ENCODE assay signal across 8 cellular contexts in genomic region chr10:5291501-5292195, GRCh38.
DNase-seq lines count a peak whose midpoint lies in the region; FAIRE-seq and TF ChIP-seq lines count a peak whose summit lies in the region.

No MANE protein-coding gene starts in this region.

- no peak overlapping the region for H3K4me3 ChIP-seq in lower leg skin (ENCODE audit: low read depth, poor library complexity, severe bottlenecking)

- POLR2A ChIA-PET in MCF 10A (lab: Yijun Ruan, JAX), result interaction anchor here (0.6 to 1.1 kb wide), 5 partner anchors 10 to 1181 kb away, joined by 3 read pairs; no protein-coding TSS in a partner anchor

- CTCF ChIA-PET in MCF 10A (lab: Yijun Ruan, JAX), result interaction anchor here (0.6 to 1.1 kb wide), 5 partner anchors 54 to 477 kb away, joined by 3 to 5 read pairs (median 3); no protein-coding TSS in a partner anchor

- TF ChIP-seq CTCF in AG09319 (IDR thresholded peaks at IDR 0.05; ENCODE audit: low read depth, low read length), result no peak
- no peak for TF ChIP-seq CTCF in MCF 10A (IDR thresholded peaks at IDR 0.05; ENCODE audit: unreplicated experiment)
- no peak for TF ChIP-seq CTCF in lower leg skin (IDR thresholded peaks at IDR 0.05)
- no peak for TF ChIP-seq CTCF in D721Med (IDR thresholded peaks at IDR 0.05; ENCODE audit: insufficient read depth, missing control alignments)

- peaks cover 62% of the 10 kb centered on the region for H3K4me1 Mint-ChIP-seq in T-helper 1 cell treated with Interleukin-12 subunit alpha and Interleukin-12 subunit beta and Interleukin-4 antibody, amounts not matched to agents 30 μg/mL and 1 μg/mL, for 36 hours (ENCODE audit: low read depth)
- peaks cover 38% of the 10 kb centered on the region for H3K4me1 Mint-ChIP-seq in MCF 10A (ENCODE audit: insufficient read depth, unreplicated experiment)

- peak overlapping the region; percentile 98 for H3K27ac Mint-ChIP-seq in T-helper 1 cell treated with Interleukin-12 subunit alpha and Interleukin-12 subunit beta and Interleukin-4 antibody, amounts not matched to agents 30 μg/mL and 1 μg/mL, for 36 hours
- peak overlapping the region; percentile 96 for H3K27ac Mint-ChIP-seq in MCF 10A (ENCODE audit: low read depth, unreplicated experiment)

- WGBS in lower leg skin, 2 donors, result 36% methylated on average over 13 of the region's 13 CpGs

- H3K4me3 Mint-ChIP-seq in T-helper 1 cell treated with Interleukin-12 subunit alpha and Interleukin-12 subunit beta and Interleukin-4 antibody, amounts not matched to agents 30 μg/mL and 1 μg/mL, for 36 hours, result peak overlapping the region; percentile 95
- peak overlapping the region; percentile 48 for H3K4me3 Mint-ChIP-seq in MCF 10A (ENCODE audit: unreplicated experiment)

- peaks cover 39% of the 10 kb centered on the region for H3K36me3 Mint-ChIP-seq in T-helper 1 cell treated with Interleukin-12 subunit alpha and Interleukin-12 subunit beta and Interleukin-4 antibody, amounts not matched to agents 30 μg/mL and 1 μg/mL, for 36 hours (ENCODE audit: low read depth)
- H3K36me3 Mint-ChIP-seq in MCF 10A (ENCODE audit: insufficient read depth, unreplicated experiment), result peaks cover 10% of the 10 kb centered on the region

- DNase-seq in AG09319 (ENCODE audit: extremely low read depth, low read depth), result peak; percentile 56
- DNase-seq in HPDE6-E6E7 (ENCODE audit: extremely low spot score), result peak; percentile 49
- peak; percentile 98 for DNase-seq in MCF 10A (ENCODE audit: unreplicated experiment)
- peak; percentile 86 to 93 for DNase-seq in lower leg skin (ENCODE audit: low spot score in 2 of 2)
- peak; percentile 63 for DNase-seq in stromal cell of bone marrow (ENCODE audit: low read depth)
- no peak for DNase-seq in occipital lobe (lab: John Stamatoyannopoulos, UW)
- DNase-seq in D721Med (ENCODE audit: insufficient read length, low spot score), result no peak

- H3K27me3 Mint-ChIP-seq in T-helper 1 cell treated with Interleukin-12 subunit alpha and Interleukin-12 subunit beta and Interleukin-4 antibody, amounts not matched to agents 30 μg/mL and 1 μg/mL, for 36 hours (ENCODE audit: low read depth), result no peaks in the 10 kb centered on the region
- H3K27me3 Mint-ChIP-seq in MCF 10A (ENCODE audit: insufficient read depth, unreplicated experiment), result no peaks in the 10 kb centered on the region

- no peak for TF ChIP-seq POLR2A in lower leg skin (IDR thresholded peaks at IDR 0.05)

- H3K9me3 Mint-ChIP-seq in T-helper 1 cell treated with Interleukin-12 subunit alpha and Interleukin-12 subunit beta and Interleukin-4 antibody, amounts not matched to agents 30 μg/mL and 1 μg/mL, for 36 hours, result peaks cover 9% of the 10 kb centered on the region
- H3K9me3 Mint-ChIP-seq in MCF 10A (ENCODE audit: unreplicated experiment), result no peaks in the 10 kb centered on the region

- intact Hi-C loops in MCF 10A (cut with micrococcal nuclease), result no loop called here
- intact Hi-C loops in lower leg skin (cut with DNase I; ENCODE audit: low total_unique reads), result no loop called here

- BruUV-seq in MCF 10A (replicated peaks; lab: Mats Ljungman, UMichigan), result no TSS peak

- no peak for FAIRE-seq in D721Med (lab: Jason Lieb, UNC)

Comparison
In these comparisons a context has a peak if more than half of its experiments do, and no peak if none do; other contexts are left out.
1. DNase-seq: peak in AG09319 (single experiment), HPDE6-E6E7 (single experiment), MCF 10A (single experiment), lower leg skin (2 of 2) and stromal cell of bone marrow (single experiment); none in occipital lobe (single experiment) and D721Med (single experiment).